ENCODE assay signal across 29 cellular contexts in the genomic region with DNA sequence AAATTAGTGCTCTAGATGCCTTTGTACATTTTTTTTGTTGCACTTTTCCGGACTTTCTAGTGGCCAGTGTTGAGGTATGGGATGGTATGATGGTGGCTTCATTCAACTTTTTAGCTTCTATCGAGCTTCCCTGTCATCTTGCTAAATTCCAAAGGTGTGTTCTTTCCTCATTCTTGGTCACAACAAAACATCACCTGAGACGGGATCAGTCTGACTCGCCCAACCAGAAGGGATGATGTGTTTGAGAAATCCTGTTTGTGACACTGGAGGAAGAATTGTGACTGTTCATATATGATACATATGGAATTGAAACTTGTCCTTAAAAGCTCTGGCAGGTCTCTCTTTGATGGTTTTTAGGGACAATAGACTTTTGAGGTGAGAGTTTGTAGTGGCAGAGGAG. TPM values are rescaled to one million over a fixed set of nuclear protein-coding genes. Genes with fewer than 3 reads are reported as not detected.
A peak's percentile ranks its signal among the peaks of the same experiment; 100 is the strongest.
DNase-seq lines count a peak whose midpoint lies in the region; ATAC-seq and TF ChIP-seq lines count a peak whose summit lies in the region.
"Had no signal": no experiment of that assay in that cellular context is flagged by ENCODE, and none has a peak within 500 bp of the region (broad histone marks: within the 10 kb centered on the region; RNA-seq: fewer than 3 reads in every experiment).

No MANE protein-coding gene starts in this region.

- POLR2A ChIA-PET in activated CD4-positive, alpha-beta T cell treated with anti-CD3 and anti-CD28 coated beads for 36 hours (lab: Charles Lee), result interaction anchor here (0.8 kb wide), 1 partner anchor 28 kb away, joined by 5 read pairs; no protein-coding TSS in a partner anchor
- POLR2A ChIA-PET in IMR-90 (lab: Charles Lee; ENCODE audit: unreplicated experiment), result interaction anchor here (0.6 kb wide), 1 partner anchor 62 kb away, joined by 3 read pairs; no protein-coding TSS in a partner anchor

- no peak overlapping the region for H3K56ac ChIP-seq in IMR-90 (ENCODE audit: extremely low read depth, insufficient read depth, low read length)

- no peak for TF ChIP-seq RAD21 in IMR-90 (IDR thresholded peaks at IDR 0.05; ENCODE audit: low read length)

- dilution Hi-C loops in IMR-90 (cut with HindIII; ENCODE audit: low sequenced_read_pairs, unreplicated experiment), result no loop called here

- intact Hi-C loops in activated CD4-positive, alpha-beta T cell treated with anti-CD3 and anti-CD28 coated beads for 36 hours (cut with DNase I, micrococcal nuclease), result no loop called here
- intact Hi-C loops in IMR-90 (cut with micrococcal nuclease) (no loop called here), left cardiac atrium (cut with DNase I) (no loop called here)

- H3K4me1 Mint-ChIP-seq in activated CD4-positive, alpha-beta T cell treated with anti-CD3 and anti-CD28 coated beads for 36 hours, result peaks cover 70% of the 10 kb centered on the region
- H3K4me1 Mint-ChIP-seq in effector memory CD8-positive, alpha-beta T cell (ENCODE audit: low read depth in 2 of 2), result peaks cover 71 to 79% of the 10 kb centered on the region in 2 donors

- no peaks in the 10 kb centered on the region for H3K36me3 ChIP-seq in IMR-90 (ENCODE audit: control insufficient read depth, insufficient read depth, low read length)
- no peaks in the 10 kb centered on the region for H3K36me3 ChIP-seq in osteoblast (ENCODE audit: insufficient read depth, low read length)
- H3K36me3 ChIP-seq: transverse colon had no signal

- H3K4me3 Mint-ChIP-seq in activated CD4-positive, alpha-beta T cell treated with anti-CD3 and anti-CD28 coated beads for 36 hours, result no peak overlapping the region
- no peak overlapping the region for H3K4me3 Mint-ChIP-seq in effector memory CD8-positive, alpha-beta T cell
- H3K4me3 Mint-ChIP-seq: stimulated activated naive CD8-positive, alpha-beta T cell treated with anti-CD3 and anti-CD28 coated beads, Interleukin-15, amount 100 ng/mL, for 72 hours; T-cell had no signal

- H4K91ac ChIP-seq in IMR-90 (ENCODE audit: insufficient read depth, low read depth, low read length), result peak overlapping the region; percentile 5; the same call in 1 of the 2 replicates

- H3K36me3 Mint-ChIP-seq in activated CD4-positive, alpha-beta T cell treated with anti-CD3 and anti-CD28 coated beads for 36 hours (ENCODE audit: low read depth), result peaks cover 57% of the 10 kb centered on the region
- H3K36me3 Mint-ChIP-seq in effector memory CD8-positive, alpha-beta T cell (ENCODE audit: insufficient read depth), result peaks cover 79% of the 10 kb centered on the region

- H3K79me2 ChIP-seq in osteoblast (ENCODE audit: insufficient read depth, low read length), result peaks cover 35% of the 10 kb centered on the region

- H3K9ac ChIP-seq in IMR-90 (ENCODE audit: low read depth, low read length), result no peak overlapping the region

- no peak overlapping the region for H3K14ac ChIP-seq in IMR-90 (replicated peaks; ENCODE audit: low read depth, low read length)

- no peak overlapping the region for H2BK120ac ChIP-seq in IMR-90 (ENCODE audit: low read depth, low read length)

- peaks cover 18 to 29% of the 10 kb centered on the region in 2 experiments for H3K79me1 ChIP-seq in IMR-90 (ENCODE audit: low read depth in 1 of 2, low read length in 2 of 2)

- H3K9me3 ChIP-seq in IMR-90 (ENCODE audit: control insufficient read depth, insufficient read depth, low read length) (no peaks in the 10 kb centered on the region), osteoblast (ENCODE audit: low read depth, low read length) (peaks cover 2% of the 10 kb centered on the region)
- H3K9me3 ChIP-seq: gastroesophageal sphincter, spleen, transverse colon had no signal

- H3K4me2 ChIP-seq in IMR-90 (ENCODE audit: low read depth, low read length), result no peak overlapping the region
- H3K4me2 ChIP-seq in osteoblast (ENCODE audit: insufficient read depth, low read length), result no peak overlapping the region

- H2BK15ac ChIP-seq in IMR-90 (ENCODE audit: low read depth, low read length), result peak overlapping the region; percentile 69; the same call in 2 of the 3 replicates

- CTCF ChIA-PET in activated CD4-positive, alpha-beta T cell treated with anti-CD3 and anti-CD28 coated beads for 36 hours (lab: Charles Lee), result interaction anchor here (1.1 to 2.1 kb wide), 4 partner anchors 15 to 29 kb away, joined by 4 to 10 read pairs (median 4); no protein-coding TSS in a partner anchor
- CTCF ChIA-PET in IMR-90 (lab: Yijun Ruan, JAX), result no interaction called here

- TF ChIP-seq CTCF in IMR-90 (conservative IDR thresholded peaks at IDR 0.05; ENCODE audit: low read depth, low read length) (no peak), osteoblast (IDR thresholded peaks at IDR 0.05; ENCODE audit: extremely low read depth, low read depth, low read length) (no peak)

- H3K27me3 Mint-ChIP-seq in activated CD4-positive, alpha-beta T cell treated with anti-CD3 and anti-CD28 coated beads for 36 hours, result no peaks in the 10 kb centered on the region
- no peaks in the 10 kb centered on the region for H3K27me3 Mint-ChIP-seq in effector memory CD8-positive, alpha-beta T cell
- H3K27me3 Mint-ChIP-seq: stimulated activated naive CD8-positive, alpha-beta T cell treated with anti-CD3 and anti-CD28 coated beads, Interleukin-15, amount 100 ng/mL, for 72 hours; T-cell had no signal

- peak overlapping the region; percentile 71; the same call in 1 of the 2 replicates for H4K5ac ChIP-seq in IMR-90 (ENCODE audit: low read depth, low read length)

- H2BK5ac ChIP-seq in IMR-90 (ENCODE audit: low read depth, low read length, poor library complexity, severe bottlenecking), result peak overlapping the region; percentile 62

- H3K23ac ChIP-seq in IMR-90 (ENCODE audit: low read depth, low read length), result no peak overlapping the region

- no peaks in the 10 kb centered on the region for H3K9me3 Mint-ChIP-seq in activated CD4-positive, alpha-beta T cell treated with anti-CD3 and anti-CD28 coated beads for 36 hours (ENCODE audit: low read depth)
- no peaks in the 10 kb centered on the region for H3K9me3 Mint-ChIP-seq in effector memory CD8-positive, alpha-beta T cell
- H3K9me3 Mint-ChIP-seq: stimulated activated naive CD8-positive, alpha-beta T cell treated with anti-CD3 and anti-CD28 coated beads, Interleukin-15, amount 100 ng/mL, for 72 hours; T-cell had no signal

- no peaks in the 10 kb centered on the region for H4K20me1 ChIP-seq in IMR-90 (ENCODE audit: insufficient read depth, low read length)
- H4K20me1 ChIP-seq in osteoblast (ENCODE audit: insufficient read depth, low read length), result no peaks in the 10 kb centered on the region

- H3K4me3 ChIP-seq in IMR-90 (ENCODE audit: insufficient read depth, low read depth, low read length), result no peak overlapping the region
- no peak overlapping the region for H3K4me3 ChIP-seq in osteoblast (ENCODE audit: insufficient read depth, low read length)
- H3K4me3 ChIP-seq: dorsolateral prefrontal cortex, gastroesophageal sphincter, lung, spleen, transverse colon had no signal

- peak overlapping the region in 1 of 2 experiments; percentile 30; a peak in 1 of 4 replicates for H4K8ac ChIP-seq in IMR-90 (ENCODE audit: low read depth in 2 of 2, low read length in 2 of 2)

- H3K27me3 ChIP-seq in IMR-90 (ENCODE audit: control insufficient read depth, insufficient read depth, low read length) (no peaks in the 10 kb centered on the region), osteoblast (ENCODE audit: insufficient read depth, low read length) (no peaks in the 10 kb centered on the region)
- H3K27me3 ChIP-seq: dorsolateral prefrontal cortex, gastroesophageal sphincter, spleen, transverse colon had no signal

- no peak overlapping the region for H2AFZ ChIP-seq in IMR-90 (replicated peaks; ENCODE audit: low read length, poor library complexity)
- H2AFZ ChIP-seq in osteoblast (ENCODE audit: low read length), result no peak overlapping the region

- no peak for DNase-seq in activated CD4-positive, alpha-beta T cell treated with anti-CD3 and anti-CD28 coated beads for 36 hours
- no peak for DNase-seq in activated CD4-positive, alpha-beta T cell treated with anti-CD3 and anti-CD28 coated beads for 1 hour
- DNase-seq in IMR-90 (no peak), osteoblast (ENCODE audit: insufficient read length, low spot score, missing footprints) (no peak), left cardiac atrium (no peak), NCI-H748 (lab: John Stamatoyannopoulos, UW; ENCODE audit: unreplicated experiment) (no peak), NCI-H2227 treated with DMSO at 0.1 percent for 48 hours (lab: John Stamatoyannopoulos, UW) (no peak)
- DNase-seq in effector memory CD8-positive, alpha-beta T cell, result no peak
- DNase-seq: activated CD4-positive, alpha-beta T cell treated with anti-CD3 and anti-CD28 coated beads for 4 hours; activated gamma-delta T cell; aorta; COR-L47; dorsolateral prefrontal cortex; erythroblast; kidney; NCI-H1048; NCI-H1930; NCI-H345; nucleus accumbens; SIG-M5; spleen; stimulated activated CD4-positive, alpha-beta T cell treated with anti-CD3 and anti-CD28 coated beads, Interleukin-4, amount 100 ng/mL, for 1 hour; stimulated activated naive CD8-positive, alpha-beta T cell treated with anti-CD3 and anti-CD28 coated beads, Interleukin-15, amount 100 ng/mL, for 72 hours; T-cell; transverse colon had no signal

- no TSS peak for BruUV-seq in IMR-90 (replicated peaks; lab: Mats Ljungman, UMichigan)

- peak overlapping the region; percentile 75; the same call in 1 of the 2 replicates for H3K18ac ChIP-seq in IMR-90 (ENCODE audit: low read depth, low read length)

- in situ Hi-C loops in IMR-90 (cut with MboI; ENCODE audit: low sequenced_read_pairs), result no loop called here

- no peak overlapping the region for H2BK20ac ChIP-seq in IMR-90 (ENCODE audit: low read depth, low read length)

- no CpG with 5 or more reads among the region's 4 CpGs for WGBS in IMR-90 (ENCODE audit: extremely low coverage in 2 of 2, insufficient read length in 1 of 2), 2 experiments

- peaks cover 6% of the 10 kb centered on the region for H3K9me1 ChIP-seq in IMR-90 (ENCODE audit: insufficient read depth, low read length)

- H2AK5ac ChIP-seq in IMR-90 (ENCODE audit: low read depth, low read length), result peak overlapping the region; percentile 83; the same call in 1 of the 2 replicates

- peak overlapping the region; percentile 46; the same call in 1 of the 2 replicates for H3K4ac ChIP-seq in IMR-90 (ENCODE audit: low read depth, low read length)

- H3K27ac Mint-ChIP-seq in activated CD4-positive, alpha-beta T cell treated with anti-CD3 and anti-CD28 coated beads for 36 hours, result peak overlapping the region; percentile 12
- H3K27ac Mint-ChIP-seq in effector memory CD8-positive, alpha-beta T cell, result peak overlapping the region; percentile 27 to 89

- H3K27ac ChIP-seq in IMR-90 (ENCODE audit: insufficient read depth, low read length), result no peak overlapping the region
- peak overlapping the region; percentile 43 for H3K27ac ChIP-seq in osteoblast (ENCODE audit: low read depth, low read length)
- H3K27ac ChIP-seq: 22Rv1, dorsolateral prefrontal cortex, gastroesophageal sphincter, spleen, transverse colon had no signal

- no peak for TF ChIP-seq POLR2A in IMR-90 (IDR thresholded peaks at IDR 0.05; ENCODE audit: low read depth, low read length)

- ATAC-seq in activated CD4-positive, alpha-beta T cell treated with anti-CD3 and anti-CD28 coated beads for 36 hours, result no peak
- no peak for ATAC-seq in IMR-90 (ENCODE audit: low read depth)
- no peak for ATAC-seq in effector memory CD8-positive, alpha-beta T cell (replicated peaks)
- ATAC-seq in left cardiac atrium, result no peak
- ATAC-seq: gastroesophageal sphincter; stimulated activated naive CD8-positive, alpha-beta T cell treated with anti-CD3 and anti-CD28 coated beads, Interleukin-15, amount 100 ng/mL, for 72 hours; T-cell had no signal

- no peak overlapping the region for H2AK9ac ChIP-seq in IMR-90 (replicated peaks; ENCODE audit: low read depth, low read length, poor library complexity)

- H3K4me1 ChIP-seq in IMR-90 (ENCODE audit: control insufficient read depth, insufficient read depth, low read length), result peaks cover 20% of the 10 kb centered on the region; the same call in 1 of the 2 replicates
- H3K4me1 ChIP-seq in osteoblast (ENCODE audit: insufficient read depth, low read length), result peaks cover 23% of the 10 kb centered on the region
- H3K4me1 ChIP-seq: gastroesophageal sphincter had no signal

RNA-seq across cellular contexts. Expression of a gene that starts 33.8 kb away (rescaled TPM):
- under 1 TPM; 0.66 to 0.79 TPM for total RNA-seq in activated CD4-positive, alpha-beta T cell treated with anti-CD3 and anti-CD28 coated beads for 36 hours
- total RNA-seq in IMR-90 (2012; rRNA removed) (0.54 and 0.56 TPM in 2 replicates), osteoblast (0.59 and 1.1 TPM in 2 replicates), left cardiac atrium (under 1 TPM; 0.21 TPM)
- polyA plus RNA-seq in IMR-90 (2012; rRNA removed), result 0.46 and 0.62 TPM in 2 replicates
- polyA plus RNA-seq in IMR-90 (2012; cell fraction: cytosol; rRNA removed), result 0.48 and 0.85 TPM in 2 replicates
- 0.33 and 0.55 TPM in 2 replicates for polyA plus RNA-seq in IMR-90 (2012; cell fraction: nucleus; rRNA removed; ENCODE audit: low replicate concordance)
- total RNA-seq: aorta, gastroesophageal sphincter, LHCN-M2, spleen had no signal
- polyA plus RNA-seq: aorta had no signal

RNA-seq across cellular contexts. Expression of a gene that starts 47.9 kb away (rescaled TPM):
- under 1 TPM; 0.23 TPM for total RNA-seq in activated CD4-positive, alpha-beta T cell treated with anti-CD3 and anti-CD28 coated beads for 36 hours
- not detected in 2 replicates for total RNA-seq in IMR-90 (2012; rRNA removed)
- not detected in 2 replicates for polyA plus RNA-seq in IMR-90 (2012; rRNA removed)
- polyA plus RNA-seq in IMR-90 (2012; cell fraction: cytosol; rRNA removed), result not detected in 2 replicates
- not detected in 2 replicates for polyA plus RNA-seq in IMR-90 (2012; cell fraction: nucleus; rRNA removed; ENCODE audit: low replicate concordance)
- total RNA-seq in osteoblast, result not detected in 2 replicates
- not detected for total RNA-seq in left cardiac atrium
- total RNA-seq: aorta, dorsolateral prefrontal cortex, gastroesophageal sphincter, LHCN-M2, lung, spleen, T-cell, transverse colon had no signal
- polyA plus RNA-seq: aorta, spleen had no signal

RNA-seq across cellular contexts. Expression of a gene that starts 57.2 kb away (rescaled TPM):
- total RNA-seq in activated CD4-positive, alpha-beta T cell treated with anti-CD3 and anti-CD28 coated beads for 36 hours, result not detected
- total RNA-seq in IMR-90 (2012; rRNA removed) (not detected in 2 replicates), osteoblast (not detected in 2 replicates), left cardiac atrium (not detected)
- not detected in 2 replicates for polyA plus RNA-seq in IMR-90 (2012; rRNA removed)
- polyA plus RNA-seq in IMR-90 (2012; cell fraction: cytosol; rRNA removed), result not detected in 2 replicates
- polyA plus RNA-seq in IMR-90 (2012; cell fraction: nucleus; rRNA removed; ENCODE audit: low replicate concordance), result not detected in 2 replicates
- total RNA-seq: aorta, dorsolateral prefrontal cortex, gastroesophageal sphincter, LHCN-M2, spleen, T-cell had no signal
- polyA plus RNA-seq: aorta, spleen had no signal
